ENCODE assay signal across 14 cellular contexts in genomic region chr13:32527151-32527550, GRCh38. TPM values are rescaled to one million over a fixed set of nuclear protein-coding genes. Genes with fewer than 3 reads are reported as not detected.
DNase-seq lines count a peak whose midpoint lies in the region; ATAC-seq and TF ChIP-seq lines count a peak whose summit lies in the region.
"Had no signal": no experiment of that assay in that cellular context is flagged by ENCODE, and none has a peak within 500 bp of the region (broad histone marks: within the 10 kb centered on the region; RNA-seq: fewer than 3 reads in every experiment).

No MANE protein-coding gene starts in this region.

- POLR2A ChIA-PET in CD4-positive, alpha-beta T cell (lab: Charles Lee): interaction anchor here (2.0 kb wide), 1 partner anchor 10 kb away, joined by 9 read pairs; the partner anchor contains the start of gene N4BP2L2

- peaks cover 80% of the 10 kb centered on the region for H3K36me3 Mint-ChIP-seq in CD4-positive, alpha-beta T cell (ENCODE audit: low read depth)
- H3K36me3 Mint-ChIP-seq in T-helper 17 cell (ENCODE audit: low read depth): peaks cover 4% of the 10 kb centered on the region
- H3K36me3 Mint-ChIP-seq in progenitor cell of endocrine pancreas (ENCODE audit: insufficient read depth): peaks cover 16% of the 10 kb centered on the region

- no peaks in the 10 kb centered on the region for H3K9me3 ChIP-seq in CD4-positive, alpha-beta T cell (ENCODE audit: control insufficient read depth, low read length)
- no peaks in the 10 kb centered on the region for H3K9me3 ChIP-seq in T-helper 17 cell (ENCODE audit: control insufficient read depth, low read length, poor library complexity, severe bottlenecking)
- H3K9me3 ChIP-seq: BLaER1 had no signal

- H3K27me3 ChIP-seq in CD4-positive, alpha-beta T cell (ENCODE audit: control insufficient read depth, insufficient read depth, low read length): no peaks in the 10 kb centered on the region
- H3K27me3 ChIP-seq: BLaER1 had no signal

- ATAC-seq in CD4-positive, alpha-beta T cell (ENCODE audit: poor library complexity): no peak
- ATAC-seq in T-helper 17 cell: no peak
- ATAC-seq in activated CD4-positive, CD25-positive, alpha-beta regulatory T cell treated with anti-CD3 and anti-CD28 coated beads, Interleukin-2, amount 50 U/mL, for 24 hours: no peak
- ATAC-seq: K562 had no signal

- H3K9me3 Mint-ChIP-seq in CD4-positive, alpha-beta T cell: no peaks in the 10 kb centered on the region
- no peaks in the 10 kb centered on the region for H3K9me3 Mint-ChIP-seq in progenitor cell of endocrine pancreas (ENCODE audit: low read depth)
- H3K9me3 Mint-ChIP-seq: HFFc6 had no signal

- no peaks in the 10 kb centered on the region for H3K27me3 Mint-ChIP-seq in CD4-positive, alpha-beta T cell
- H3K27me3 Mint-ChIP-seq in T-helper 17 cell (no peaks in the 10 kb centered on the region), progenitor cell of endocrine pancreas (no peaks in the 10 kb centered on the region)

- peak overlapping the region; percentile 36 for H3K27ac Mint-ChIP-seq in CD4-positive, alpha-beta T cell
- H3K27ac Mint-ChIP-seq in T-helper 17 cell: peak overlapping the region; percentile 59
- peak overlapping the region; percentile 24 for H3K27ac Mint-ChIP-seq in progenitor cell of endocrine pancreas
- H3K27ac Mint-ChIP-seq: HFFc6 had no signal

- peak; percentile 16 for DNase-seq in DMS 273 treated with DMSO at 0.1 percent for 48 hours (lab: John Stamatoyannopoulos, UW)
- DNase-seq in DMS 273 (lab: John Stamatoyannopoulos, UW; ENCODE audit: unreplicated experiment): no peak
- DNase-seq in CD4-positive, alpha-beta T cell: no peak
- DNase-seq in T-helper 17 cell: no peak
- no peak for DNase-seq in progenitor cell of endocrine pancreas (ENCODE audit: low spot score, unreplicated experiment)
- no peak for DNase-seq in ecto neural progenitor cell (ENCODE audit: low spot score)
- DNase-seq: AML-193, DMS79, HCEC 1CT, HFFc6 had no signal

- CTCF ChIA-PET in CD4-positive, alpha-beta T cell (lab: Charles Lee): interaction anchor here (1.9 kb wide), 1 partner anchor 59 kb away, joined by 5 read pairs; the partner anchor contains the start of gene PDS5B

- peak overlapping the region; percentile 13 for H3K4me3 Mint-ChIP-seq in CD4-positive, alpha-beta T cell
- H3K4me3 Mint-ChIP-seq in T-helper 17 cell (no peak overlapping the region), progenitor cell of endocrine pancreas (ENCODE audit: low read depth) (no peak overlapping the region)
- H3K4me3 Mint-ChIP-seq: HFFc6 had no signal

- H3K4me1 Mint-ChIP-seq in CD4-positive, alpha-beta T cell (ENCODE audit: low read depth): peaks cover 72% of the 10 kb centered on the region
- H3K4me1 Mint-ChIP-seq in T-helper 17 cell (peaks cover 37% of the 10 kb centered on the region), progenitor cell of endocrine pancreas (ENCODE audit: low read depth) (peaks cover 15% of the 10 kb centered on the region)

- no peak overlapping the region for H3K27ac ChIP-seq in CD4-positive, alpha-beta T cell (ENCODE audit: low read depth, low read length)
- H3K27ac ChIP-seq: 22Rv1, BLaER1 had no signal

- TF ChIP-seq CTCF in CD4-positive, alpha-beta T cell (IDR thresholded peaks at IDR 0.05): no peak
- TF ChIP-seq CTCF in progenitor cell of endocrine pancreas (IDR thresholded peaks at IDR 0.05; ENCODE audit: unreplicated experiment): no peak

- intact Hi-C loops in CD4-positive, alpha-beta T cell (cut with DNase I, micrococcal nuclease): no loop called here

RNA-seq across cellular contexts. Expression of gene N4BP2L2, which starts 11.4 kb away (rescaled TPM):
- 100 to 1,000 TPM; 171 TPM for total RNA-seq in CD4-positive, alpha-beta T cell
- total RNA-seq in T-helper 17 cell: 100 to 1,000 TPM; 185 to 205 TPM
- total RNA-seq in progenitor cell of endocrine pancreas: 155 TPM in 2 replicates

RNA-seq across cellular contexts. Expression of gene PDS5B, which starts 59.1 kb away (rescaled TPM):
- total RNA-seq in CD4-positive, alpha-beta T cell: 10 to 100 TPM; 39.8 to 40.6 TPM
- total RNA-seq in T-helper 17 cell: 10 to 100 TPM; 39.2 to 46.7 TPM
- total RNA-seq in progenitor cell of endocrine pancreas: 58.8 and 64.4 TPM in 2 replicates
